Comparison of ENCODE assay signal across 8 cellular contexts in the genomic region with DNA sequence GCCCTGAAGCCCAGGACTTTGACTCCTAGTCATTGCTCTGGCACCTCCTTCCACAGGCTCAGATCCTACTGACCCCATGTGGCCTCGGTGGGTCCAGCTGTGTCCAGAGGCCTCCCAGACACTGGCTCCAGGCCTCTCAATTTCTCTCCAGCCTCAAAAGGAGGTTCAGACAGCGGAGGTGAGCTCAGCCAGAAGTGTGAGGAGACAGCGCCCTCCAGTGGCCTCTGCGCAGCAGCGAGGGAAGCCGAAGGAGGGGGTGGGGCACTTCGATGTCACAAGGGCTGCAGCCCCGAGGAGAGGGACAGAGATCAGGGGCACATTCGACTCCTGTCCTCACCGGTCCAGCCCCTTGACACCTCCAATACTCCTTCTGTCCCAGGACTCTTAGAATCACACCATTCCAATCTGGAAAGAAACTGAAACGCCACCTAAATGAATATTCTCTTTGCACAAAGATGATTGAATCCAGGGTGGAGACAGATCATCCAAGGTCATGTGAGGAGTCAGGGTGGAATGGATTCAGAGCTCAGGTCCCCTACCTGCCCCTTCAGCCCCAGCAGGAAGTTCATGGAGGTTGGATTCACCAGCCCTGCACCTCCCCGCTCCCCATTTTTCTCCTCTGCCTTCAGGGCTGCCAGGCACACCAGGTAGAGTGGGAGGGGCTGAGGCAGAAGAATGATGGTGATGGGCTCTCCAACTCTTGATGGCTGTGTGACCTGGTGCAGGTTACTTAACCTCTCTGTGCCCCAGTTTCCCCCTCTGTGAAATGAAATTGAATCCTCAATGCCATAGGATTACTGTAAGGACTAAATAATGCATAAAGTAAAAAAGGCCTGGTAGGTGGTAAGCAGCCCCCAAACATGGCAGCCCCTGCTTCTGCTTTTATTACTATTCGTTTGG. TPM values are rescaled to one million over a fixed set of nuclear protein-coding genes. Genes with fewer than 3 reads are reported as not detected.
DNase-seq lines count a peak whose midpoint lies in the region; ATAC-seq and TF ChIP-seq lines count a peak whose summit lies in the region.

No MANE protein-coding gene starts in this region.

- intact Hi-C loops in activated CD4-positive, alpha-beta memory T cell treated with anti-CD3 and anti-CD28 coated beads for 36 hours (cut with micrococcal nuclease): loop anchor here (2.0 kb wide), 1 partner anchor 286 kb away; no protein-coding TSS in a partner anchor

- H3K4me1 ChIP-seq in mesendoderm (ENCODE audit: control insufficient read depth, low read depth, low read length): no peaks in the 10 kb centered on the region

- H3K4me3 ChIP-seq in HL-60 (replicated peaks; ENCODE audit: insufficient read depth, low read length): no peak overlapping the region
- H3K4me3 ChIP-seq in mesendoderm (ENCODE audit: low read length): no peak overlapping the region

- no peaks in the 10 kb centered on the region for H3K79me2 ChIP-seq in mesendoderm (ENCODE audit: control insufficient read depth, insufficient read depth, low read length)

- no peaks in the 10 kb centered on the region for H3K79me1 ChIP-seq in mesendoderm (ENCODE audit: low read length)

- no peaks in the 10 kb centered on the region for H3K9me3 Mint-ChIP-seq in activated CD4-positive, alpha-beta memory T cell treated with anti-CD3 and anti-CD28 coated beads for 36 hours

- no peaks in the 10 kb centered on the region for H3K4me1 Mint-ChIP-seq in activated CD4-positive, alpha-beta memory T cell treated with anti-CD3 and anti-CD28 coated beads for 36 hours (ENCODE audit: low read depth)

- CTCF ChIA-PET in activated CD4-positive, alpha-beta memory T cell treated with anti-CD3 and anti-CD28 coated beads for 36 hours (lab: Charles Lee): interaction anchor here (0.7 to 4.3 kb wide), 20 partner anchors 10 to 513 kb away, joined by 3 to 30 read pairs (median 4); no protein-coding TSS in a partner anchor

- H4K5ac ChIP-seq in mesendoderm (ENCODE audit: low read length): no peak overlapping the region

- no peak for ATAC-seq in HG02610 (IDR thresholded peaks at IDR 0.05; ENCODE audit: unreplicated experiment)

- H3K27ac Mint-ChIP-seq in activated CD4-positive, alpha-beta memory T cell treated with anti-CD3 and anti-CD28 coated beads for 36 hours: no peak overlapping the region

- no peak overlapping the region for H4K8ac ChIP-seq in mesendoderm (ENCODE audit: low read depth, low read length)

- no peaks in the 10 kb centered on the region for H3K36me3 Mint-ChIP-seq in activated CD4-positive, alpha-beta memory T cell treated with anti-CD3 and anti-CD28 coated beads for 36 hours

- H3K4ac ChIP-seq in mesendoderm (ENCODE audit: low read depth, low read length): no peak overlapping the region

- H2AK5ac ChIP-seq in mesendoderm (ENCODE audit: low read length): no peak overlapping the region

- H3K4me3 Mint-ChIP-seq in activated CD4-positive, alpha-beta memory T cell treated with anti-CD3 and anti-CD28 coated beads for 36 hours: no peak overlapping the region

- no peak overlapping the region for H2BK5ac ChIP-seq in mesendoderm (ENCODE audit: low read length)

- WGBS in mesendoderm (ENCODE audit: extremely low coverage, insufficient coverage, low lambda C conversion rate): no CpG with 5 or more reads among the region's 13 CpGs

- TF ChIP-seq CTCF in HL-60 (IDR thresholded peaks at IDR 0.05; ENCODE audit: insufficient read depth, low read length): peak; percentile 91

- no peak overlapping the region for H3K4me2 ChIP-seq in mesendoderm (ENCODE audit: low read length)

- H3K23ac ChIP-seq in mesendoderm (ENCODE audit: low read length): no peak overlapping the region

- H3K56ac ChIP-seq in mesendoderm (ENCODE audit: low read length): peak overlapping the region; percentile 49

- no peak overlapping the region for H2BK120ac ChIP-seq in mesendoderm (ENCODE audit: low read depth, low read length)

- H3K27ac ChIP-seq in HL-60 (replicated peaks): no peak overlapping the region
- H3K27ac ChIP-seq in mesendoderm (ENCODE audit: low read depth, low read length): no peak overlapping the region

- peaks cover 4% of the 10 kb centered on the region for H3K27me3 ChIP-seq in HL-60 (ENCODE audit: insufficient read depth, poor library complexity, severe bottlenecking)
- no peaks in the 10 kb centered on the region for H3K27me3 ChIP-seq in mesendoderm (ENCODE audit: insufficient read depth, low read length, poor library complexity)

- H3K9ac ChIP-seq in mesendoderm (ENCODE audit: low read length): peak overlapping the region; percentile 29

- H3K18ac ChIP-seq in mesendoderm (ENCODE audit: low read length): no peak overlapping the region

- POLR2A ChIA-PET in activated CD4-positive, alpha-beta memory T cell treated with anti-CD3 and anti-CD28 coated beads for 36 hours (lab: Charles Lee): interaction anchor here (0.6 kb wide), 1 partner anchor 14 kb away, joined by 3 read pairs; no protein-coding TSS in a partner anchor

- DNase-seq in CD1c-positive myeloid dendritic cell (ENCODE audit: extremely low spot score) (peak; percentile 72), HL-60 (ENCODE audit: low read depth in 1 of 2, low spot score in 1 of 2) (peak; percentile 26 to 63), NCI-H82 treated with DMSO at 0.1 percent for 48 hours (lab: John Stamatoyannopoulos, UW; ENCODE audit: unreplicated experiment) (peak; percentile 76), mesendoderm (peak; percentile 86)
- peak; percentile 86 for DNase-seq in activated CD4-positive, alpha-beta memory T cell treated with anti-CD3 and anti-CD28 coated beads for 36 hours
- peak; percentile 59 for DNase-seq in effector CD8-positive, alpha-beta T cell (lab: John Stamatoyannopoulos, UW)
- DNase-seq in stimulated activated CD8-positive, alpha-beta memory T cell treated with anti-CD3 and anti-CD28 coated beads, Interleukin-15, amount 100 ng/mL, for 4 hours (ENCODE audit: low read depth in 2 of 2): peak; percentile 24 to 39

- H2BK15ac ChIP-seq in mesendoderm (replicated peaks; ENCODE audit: low read depth): no peak overlapping the region

- H3K27me3 Mint-ChIP-seq in activated CD4-positive, alpha-beta memory T cell treated with anti-CD3 and anti-CD28 coated beads for 36 hours: peaks cover 37% of the 10 kb centered on the region

- H3K36me3 ChIP-seq in mesendoderm (ENCODE audit: control insufficient read depth, insufficient read depth, low read length): no peaks in the 10 kb centered on the region

RNA-seq across cellular contexts. Expression of gene ZBTB40, which starts 34.8 kb away (rescaled TPM):
- 10 to 100 TPM; 11.8 to 12.9 TPM for total RNA-seq in activated CD4-positive, alpha-beta memory T cell treated with anti-CD3 and anti-CD28 coated beads for 36 hours
- polyA plus RNA-seq in mesendoderm (2013, experiment 1 of 2): 9.6 TPM
- polyA plus RNA-seq in mesendoderm (2013, experiment 2 of 2): 9.6 TPM

Comparison
In these comparisons a context has a peak if more than half of its experiments do, and no peak if none do; other contexts are left out.
1. DNase-seq: peak in every context shown above with its lines; median percentile 86 in activated CD4-positive, alpha-beta memory T cell treated with anti-CD3 and anti-CD28 coated beads for 36 hours; 86 in mesendoderm; 76 in NCI-H82 treated with DMSO at 0.1 percent for 48 hours; 72 in CD1c-positive myeloid dendritic cell; 59 in effector CD8-positive, alpha-beta T cell; 44 in HL-60; 32 in stimulated activated CD8-positive, alpha-beta memory T cell treated with anti-CD3 and anti-CD28 coated beads, Interleukin-15, amount 100 ng/mL, for 4 hours.